In the genomic region with DNA sequence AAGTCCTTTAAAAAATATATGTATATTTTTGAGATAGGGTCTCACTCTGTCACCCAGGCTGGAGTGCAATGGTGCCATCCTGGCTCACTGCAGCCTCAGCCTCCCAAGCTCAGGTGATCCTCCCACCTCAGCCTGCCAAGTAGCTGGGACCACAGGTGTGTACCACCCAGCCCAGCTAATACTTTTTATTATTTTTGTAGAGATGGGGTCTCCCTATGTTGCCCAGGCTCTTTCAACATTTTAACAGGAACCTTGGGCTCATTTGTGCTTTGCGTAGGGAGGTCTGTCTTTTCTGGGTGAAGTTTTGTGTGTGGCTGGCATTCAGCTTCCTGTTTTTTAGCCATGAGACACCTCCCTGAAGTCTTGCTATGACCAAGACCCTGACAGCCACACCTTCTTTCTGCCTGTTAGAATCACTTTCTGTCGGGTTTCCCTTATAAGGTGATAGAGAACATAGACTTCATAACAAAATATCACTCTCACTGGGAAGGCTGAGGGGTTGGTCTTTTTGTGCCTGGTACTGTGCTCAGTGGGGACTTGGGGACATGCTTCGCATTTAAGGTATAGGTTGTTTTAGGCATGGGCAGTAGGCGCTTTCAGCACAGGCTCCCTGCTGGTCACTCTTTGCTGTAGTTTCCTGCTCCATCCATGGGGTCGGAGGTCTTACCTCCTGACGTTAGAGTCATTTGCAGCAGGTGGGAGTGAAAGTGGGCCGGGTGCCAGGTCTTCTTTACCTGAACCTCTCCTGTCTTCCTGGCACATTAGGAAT, we compare ENCODE assay signal across 8 cellular contexts. TPM values are rescaled to one million over a fixed set of nuclear protein-coding genes. Genes with fewer than 3 reads are reported as not detected.
A peak's percentile ranks its signal among the peaks of the same experiment; 100 is the strongest.
DNase-seq lines count a peak whose midpoint lies in the region; ATAC-seq and TF ChIP-seq lines count a peak whose summit lies in the region.

No MANE protein-coding gene starts in this region.

- peaks cover 39% of the 10 kb centered on the region for H3K4me1 Mint-ChIP-seq in activated naive CD4-positive, alpha-beta T cell treated with anti-CD3 and anti-CD28 coated beads, Interleukin-2, amount 10 ng/mL, durations not matched to agents 7 days and 5 days
- H3K4me1 Mint-ChIP-seq in type B pancreatic cell (ENCODE audit: unreplicated experiment) (peaks cover 51% of the 10 kb centered on the region), Calu3 (ENCODE audit: low read depth, unreplicated experiment) (peaks cover 11% of the 10 kb centered on the region)

- intact Hi-C loops in adrenal gland (cut with DNase I): loop anchor here in 1 of 2 donors (10.0 kb wide), 1 partner anchor 63 kb away; no protein-coding TSS in a partner anchor
- intact Hi-C loops in Calu3 (cut with micrococcal nuclease; ENCODE audit: unreplicated experiment): no loop called here

- H3K4me1 ChIP-seq in adrenal gland (replicated peaks in 1 of 2): peaks cover 30 to 62% of the 10 kb centered on the region in 2 donors

- TF ChIP-seq CTCF in adrenal gland (IDR thresholded peaks at IDR 0.05): no peak
- no peak for TF ChIP-seq CTCF in type B pancreatic cell (conservative IDR thresholded peaks at IDR 0.05)
- TF ChIP-seq CTCF in Calu3 (IDR thresholded peaks at IDR 0.05; ENCODE audit: unreplicated experiment): no peak

- H3K9me3 ChIP-seq in adrenal gland (replicated peaks in 1 of 3): no peaks in the 10 kb centered on the region

- no peak for TF ChIP-seq POLR2A in adrenal gland (IDR thresholded peaks at IDR 0.05)

- no TSS peak for BruUV-seq in Calu3 (replicated peaks; lab: Mats Ljungman, UMichigan)

- peak overlapping the region in 4 of 5 donors; percentile 39 to 98 (median 85) for H3K27ac ChIP-seq in adrenal gland

- peak overlapping the region; percentile 56 for H3K27ac Mint-ChIP-seq in activated naive CD4-positive, alpha-beta T cell treated with anti-CD3 and anti-CD28 coated beads, Interleukin-2, amount 10 ng/mL, durations not matched to agents 7 days and 5 days
- peak overlapping the region; percentile 16 for H3K27ac Mint-ChIP-seq in type B pancreatic cell
- H3K27ac Mint-ChIP-seq in Calu3 (ENCODE audit: unreplicated experiment): no peak overlapping the region

- peaks cover 2% of the 10 kb centered on the region for H3K36me3 Mint-ChIP-seq in activated naive CD4-positive, alpha-beta T cell treated with anti-CD3 and anti-CD28 coated beads, Interleukin-2, amount 10 ng/mL, durations not matched to agents 7 days and 5 days
- H3K36me3 Mint-ChIP-seq in type B pancreatic cell (peaks cover 3% of the 10 kb centered on the region), Calu3 (ENCODE audit: insufficient read depth, unreplicated experiment) (peaks cover 5% of the 10 kb centered on the region)

- H3K9me3 Mint-ChIP-seq in activated naive CD4-positive, alpha-beta T cell treated with anti-CD3 and anti-CD28 coated beads, Interleukin-2, amount 10 ng/mL, durations not matched to agents 7 days and 5 days: no peaks in the 10 kb centered on the region
- no peaks in the 10 kb centered on the region for H3K9me3 Mint-ChIP-seq in type B pancreatic cell
- no peaks in the 10 kb centered on the region for H3K9me3 Mint-ChIP-seq in Calu3 (ENCODE audit: low read depth, unreplicated experiment)

- H3K36me3 ChIP-seq in adrenal gland (replicated peaks in 1 of 2): no peaks in the 10 kb centered on the region

- peaks cover 85% of the 10 kb centered on the region for H3K27me3 Mint-ChIP-seq in activated naive CD4-positive, alpha-beta T cell treated with anti-CD3 and anti-CD28 coated beads, Interleukin-2, amount 10 ng/mL, durations not matched to agents 7 days and 5 days
- H3K27me3 Mint-ChIP-seq in type B pancreatic cell (peaks cover 48% of the 10 kb centered on the region), Calu3 (ENCODE audit: unreplicated experiment) (peaks cover 83% of the 10 kb centered on the region)

- H3K27me3 ChIP-seq in adrenal gland: no peaks in the 10 kb centered on the region

- peak; percentile 23 for DNase-seq in activated naive CD4-positive, alpha-beta T cell treated with anti-CD3 and anti-CD28 coated beads, Interleukin-2, amount 10 ng/mL, durations not matched to agents 7 days and 5 days
- no peak for DNase-seq in activated naive CD4-positive, alpha-beta T cell (lab: John Stamatoyannopoulos, UW)
- no peak for DNase-seq in adrenal gland
- DNase-seq in type B pancreatic cell (ENCODE audit: extremely low spot score, unreplicated experiment): no peak
- no peak for DNase-seq in EL
- DNase-seq in Calu3: no peak
- no peak for DNase-seq in activated CD4-positive, alpha-beta T cell treated with anti-CD3 and anti-CD28 coated beads for 48 hours

- peak; percentile 58 for ATAC-seq in HG03159 (IDR thresholded peaks at IDR 0.05; ENCODE audit: unreplicated experiment)

- H3K4me3 Mint-ChIP-seq in activated naive CD4-positive, alpha-beta T cell treated with anti-CD3 and anti-CD28 coated beads, Interleukin-2, amount 10 ng/mL, durations not matched to agents 7 days and 5 days: no peak overlapping the region
- no peak overlapping the region for H3K4me3 Mint-ChIP-seq in type B pancreatic cell
- H3K4me3 Mint-ChIP-seq in Calu3 (ENCODE audit: low read depth, unreplicated experiment): no peak overlapping the region

- CTCF ChIA-PET in activated naive CD4-positive, alpha-beta T cell treated with anti-CD3 and anti-CD28 coated beads, Interleukin-2, amount 10 ng/mL, durations not matched to agents 7 days and 5 days (lab: Charles Lee): interaction anchor here (0.9 kb wide), 1 partner anchor 238 kb away, joined by 3 read pairs; no protein-coding TSS in a partner anchor
- CTCF ChIA-PET in Calu3 (lab: Charles Lee): interaction anchor here (1.3 kb wide), 1 partner anchor 11 kb away, joined by 3 read pairs; no protein-coding TSS in a partner anchor

- 70 to 82% (median 73%) methylated on average over 7 of the region's 7 CpGs for WGBS in adrenal gland, 4 donors

- peak overlapping the region in 1 of 4 donors; percentile 94 for H3K4me3 ChIP-seq in adrenal gland

RNA-seq across cellular contexts. Expression of gene RAB31, which starts 3.4 kb away (rescaled TPM):
- total RNA-seq in adrenal gland: 100 to 1,000 TPM; 102 to 365 (median 161) TPM
- 100 to 1,000 TPM in 1 of 3 donors, 10 to 100 TPM in 2; 46.6 to 130 (median 57.0) TPM for polyA plus RNA-seq in adrenal gland
- 8.9 and 19.7 TPM in 2 replicates for total RNA-seq in type B pancreatic cell (ENCODE audit: low replicate concordance)
- total RNA-seq in Calu3 (2022): 1.9 and 2.3 TPM in 2 replicates
